Comparison of ENCODE assay signal across 2 cellular contexts in the genomic region with DNA sequence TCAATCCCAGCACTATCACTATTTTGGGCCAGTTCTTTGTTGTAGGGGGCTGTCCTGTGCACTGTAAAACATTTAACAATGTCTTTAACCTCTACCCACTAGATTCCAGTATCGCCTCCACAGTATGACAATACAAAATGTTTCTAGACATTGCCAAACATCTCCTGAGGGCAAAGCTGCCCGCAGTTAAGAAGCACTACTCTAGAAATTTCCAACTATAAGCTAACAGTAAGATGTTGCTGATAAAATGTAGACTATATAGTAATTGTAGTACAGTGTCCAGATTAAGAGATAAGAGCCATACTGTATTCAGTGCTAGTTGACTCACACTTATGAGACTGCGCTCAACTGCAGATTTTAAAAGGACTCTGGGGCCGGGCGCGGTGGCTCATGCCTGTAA.
A peak's percentile ranks its signal among the peaks of the same experiment; 100 is the strongest.
TF ChIP-seq lines count a peak whose summit lies in the region.

No MANE protein-coding gene starts in this region.

TF ChIP-seq in K562, 482 proteins besides CTCF, POLR2A, EP300 and RAD21:
- TF ChIP-seq MIER1 (IDR thresholded peaks at IDR 0.05; ENCODE audit: low read depth) (no peak), FOSL1 (tag; conservative IDR thresholded peaks at IDR 0.05) (0 out of 2 replicates have a peak, but pooled peaks have one; percentile 15)

TF ChIP-seq in neural cell, 6 proteins besides CTCF, POLR2A, EP300 and RAD21:
- TF ChIP-seq EZH2 (IDR thresholded peaks at IDR 0.05; ENCODE audit: borderline replicate concordance, insufficient read depth, low read length, poor library complexity, severe bottlenecking) (no peak), SMC3 (conservative IDR thresholded peaks at IDR 0.05; ENCODE audit: poor library complexity) (no peak), TAF1 (IDR thresholded peaks at IDR 0.05; ENCODE audit: low read depth) (no peak), POLR2AphosphoS5 (IDR thresholded peaks at IDR 0.05) (no peak), MXI1 (conservative IDR thresholded peaks at IDR 0.05; ENCODE audit: poor library complexity, severe bottlenecking) (no peak)
- TF ChIP-seq, protein P1, sequence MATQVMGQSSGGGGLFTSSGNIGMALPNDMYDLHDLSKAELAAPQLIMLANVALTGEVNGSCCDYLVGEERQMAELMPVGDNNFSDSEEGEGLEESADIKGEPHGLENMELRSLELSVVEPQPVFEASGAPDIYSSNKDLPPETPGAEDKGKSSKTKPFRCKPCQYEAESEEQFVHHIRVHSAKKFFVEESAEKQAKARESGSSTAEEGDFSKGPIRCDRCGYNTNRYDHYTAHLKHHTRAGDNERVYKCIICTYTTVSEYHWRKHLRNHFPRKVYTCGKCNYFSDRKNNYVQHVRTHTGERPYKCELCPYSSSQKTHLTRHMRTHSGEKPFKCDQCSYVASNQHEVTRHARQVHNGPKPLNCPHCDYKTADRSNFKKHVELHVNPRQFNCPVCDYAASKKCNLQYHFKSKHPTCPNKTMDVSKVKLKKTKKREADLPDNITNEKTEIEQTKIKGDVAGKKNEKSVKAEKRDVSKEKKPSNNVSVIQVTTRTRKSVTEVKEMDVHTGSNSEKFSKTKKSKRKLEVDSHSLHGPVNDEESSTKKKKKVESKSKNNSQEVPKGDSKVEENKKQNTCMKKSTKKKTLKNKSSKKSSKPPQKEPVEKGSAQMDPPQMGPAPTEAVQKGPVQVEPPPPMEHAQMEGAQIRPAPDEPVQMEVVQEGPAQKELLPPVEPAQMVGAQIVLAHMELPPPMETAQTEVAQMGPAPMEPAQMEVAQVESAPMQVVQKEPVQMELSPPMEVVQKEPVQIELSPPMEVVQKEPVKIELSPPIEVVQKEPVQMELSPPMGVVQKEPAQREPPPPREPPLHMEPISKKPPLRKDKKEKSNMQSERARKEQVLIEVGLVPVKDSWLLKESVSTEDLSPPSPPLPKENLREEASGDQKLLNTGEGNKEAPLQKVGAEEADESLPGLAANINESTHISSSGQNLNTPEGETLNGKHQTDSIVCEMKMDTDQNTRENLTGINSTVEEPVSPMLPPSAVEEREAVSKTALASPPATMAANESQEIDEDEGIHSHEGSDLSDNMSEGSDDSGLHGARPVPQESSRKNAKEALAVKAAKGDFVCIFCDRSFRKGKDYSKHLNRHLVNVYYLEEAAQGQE (IDR thresholded peaks at IDR 0.05; ENCODE audit: borderline replicate concordance): no peak
